In the genomic region with DNA sequence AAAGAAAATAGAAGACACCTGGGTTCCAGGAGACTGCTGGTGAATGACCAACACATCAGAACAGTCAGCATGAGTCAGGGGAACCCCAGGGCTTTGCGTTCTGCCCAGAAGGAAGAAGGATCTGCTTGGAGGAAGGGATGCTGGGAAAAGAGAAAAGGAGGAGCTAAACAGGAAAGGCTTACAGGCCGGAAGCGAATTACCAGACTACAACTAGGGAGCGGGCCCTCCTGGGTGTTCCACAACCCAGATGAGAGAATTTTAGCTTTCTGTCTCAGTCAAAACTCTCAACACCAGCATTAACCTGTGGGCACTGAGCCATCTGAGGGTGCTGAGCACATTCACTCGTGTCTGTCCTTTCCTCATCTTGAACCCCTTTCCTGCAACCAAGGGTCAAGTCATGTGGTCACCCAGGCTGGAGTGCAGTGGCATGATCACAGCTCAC, we compare ENCODE assay signal across 9 cellular contexts. TPM values are rescaled to one million over a fixed set of nuclear protein-coding genes. Genes with fewer than 3 reads are reported as not detected.
DNase-seq lines count a peak whose midpoint lies in the region; ATAC-seq, FAIRE-seq and TF ChIP-seq lines count a peak whose summit lies in the region.
"Had no signal": no experiment of that assay in that cellular context is flagged by ENCODE, and none has a peak within 500 bp of the region (broad histone marks: within the 10 kb centered on the region; RNA-seq: fewer than 3 reads in every experiment).

No MANE protein-coding gene starts in this region.

- peaks cover 62% of the 10 kb centered on the region for H3K4me1 ChIP-seq in SJSA1 (replicated peaks)
- H3K4me1 ChIP-seq in fibroblast of lung (ENCODE audit: control insufficient read depth, extremely low read depth, insufficient read depth, low read length) = peaks cover 18% of the 10 kb centered on the region

- in situ Hi-C loops in GM18951 (cut with MboI; ENCODE audit: low sequenced_read_pairs, unreplicated experiment) = no loop called here

- H4K20me1 ChIP-seq in fibroblast of lung (ENCODE audit: control insufficient read depth, extremely low read depth, insufficient read depth, low read length) = no peaks in the 10 kb centered on the region

- peaks cover 100% of the 10 kb centered on the region for H3K4me1 Mint-ChIP-seq in stimulated activated effector memory CD8-positive, alpha-beta T cell treated with anti-CD3 and anti-CD28 coated beads, Interleukin-12 subunit alpha, Interleukin-12 subunit beta, amount 100 ng/mL, for 72 hours

- DNase-seq in SJSA1 (ENCODE audit: low read depth in 1 of 2, low spot score in 2 of 2) = peak; percentile 71 to 83
- peak; percentile 60 to 97 for DNase-seq in fibroblast of lung (ENCODE audit: low read depth in 2 of 2)
- DNase-seq in stimulated activated effector memory CD8-positive, alpha-beta T cell treated with anti-CD3 and anti-CD28 coated beads, Interleukin-12 subunit alpha, Interleukin-12 subunit beta, amount 100 ng/mL, for 72 hours (ENCODE audit: low spot score in 2 of 2) = no peak
- no peak for DNase-seq in D721Med (ENCODE audit: insufficient read length, low spot score)
- no peak for DNase-seq in NAMALWA (ENCODE audit: low spot score)
- DNase-seq: central memory CD4-positive, alpha-beta T cell; NCI-H526 had no signal

- TF ChIP-seq CTCF in fibroblast of lung (conservative IDR thresholded peaks at IDR 0.05 in 1 of 2, IDR thresholded peaks at IDR 0.05 in 1 of 2; ENCODE audit: low read depth in 1 of 2, low read length in 2 of 2) = no peak
- no peak for TF ChIP-seq CTCF in D721Med (IDR thresholded peaks at IDR 0.05; ENCODE audit: insufficient read depth, missing control alignments)

- no peak overlapping the region for H3K4me3 ChIP-seq in SJSA1
- H3K4me3 ChIP-seq in fibroblast of lung (replicated peaks in 1 of 4; ENCODE audit: control extremely low read depth in 1 of 4, insufficient read depth in 1 of 4, low read depth in 3 of 4, low read length in 4 of 4) = no peak overlapping the region

- H3K9me3 Mint-ChIP-seq in stimulated activated effector memory CD8-positive, alpha-beta T cell treated with anti-CD3 and anti-CD28 coated beads, Interleukin-12 subunit alpha, Interleukin-12 subunit beta, amount 100 ng/mL, for 72 hours = no peaks in the 10 kb centered on the region

- peaks cover 95% of the 10 kb centered on the region for H3K79me2 ChIP-seq in fibroblast of lung (ENCODE audit: control insufficient read depth, insufficient read depth, low read length)

- H3K9ac ChIP-seq in fibroblast of lung (ENCODE audit: insufficient read depth, low read length) = no peak overlapping the region

- no peak for FAIRE-seq in D721Med (lab: Jason Lieb, UNC)

- TF ChIP-seq POLR2A in GM18951 (IDR thresholded peaks at IDR 0.05; ENCODE audit: extremely low read depth, insufficient read depth, insufficient read length) = peak; percentile 11

- no peak overlapping the region for H2AFZ ChIP-seq in fibroblast of lung (ENCODE audit: low read length)

- no peaks in the 10 kb centered on the region for H3K9me3 ChIP-seq in SJSA1 (replicated peaks)
- no peaks in the 10 kb centered on the region for H3K9me3 ChIP-seq in fibroblast of lung (ENCODE audit: control insufficient read depth, insufficient read depth, low read depth, low read length)

- H3K27me3 ChIP-seq in SJSA1 (replicated peaks) (no peaks in the 10 kb centered on the region), fibroblast of lung (ENCODE audit: control insufficient read depth, insufficient read depth, low read length) (no peaks in the 10 kb centered on the region)

- peak; percentile 54 for ATAC-seq in stimulated activated effector memory CD8-positive, alpha-beta T cell treated with anti-CD3 and anti-CD28 coated beads, Interleukin-12 subunit alpha, Interleukin-12 subunit beta, amount 100 ng/mL, for 72 hours
- no peak for ATAC-seq in HG03520 (IDR thresholded peaks at IDR 0.05; ENCODE audit: unreplicated experiment)

- peaks cover 65% of the 10 kb centered on the region for H3K36me3 Mint-ChIP-seq in stimulated activated effector memory CD8-positive, alpha-beta T cell treated with anti-CD3 and anti-CD28 coated beads, Interleukin-12 subunit alpha, Interleukin-12 subunit beta, amount 100 ng/mL, for 72 hours

- H3K27ac ChIP-seq in SJSA1 = peak overlapping the region; percentile 3; the same call in 1 of the 2 replicates
- H3K27ac ChIP-seq in fibroblast of lung (ENCODE audit: insufficient read depth, low read length) = peak overlapping the region; percentile 50

- peaks cover 64% of the 10 kb centered on the region for H3K36me3 ChIP-seq in SJSA1
- H3K36me3 ChIP-seq in fibroblast of lung (ENCODE audit: control insufficient read depth, insufficient read depth, low read length) = peaks cover 8% of the 10 kb centered on the region

- peak overlapping the region; percentile 73 for H3K4me3 Mint-ChIP-seq in stimulated activated effector memory CD8-positive, alpha-beta T cell treated with anti-CD3 and anti-CD28 coated beads, Interleukin-12 subunit alpha, Interleukin-12 subunit beta, amount 100 ng/mL, for 72 hours

- H3K4me2 ChIP-seq in fibroblast of lung (ENCODE audit: extremely low read depth, insufficient read depth, low read length) = no peak overlapping the region

- H3K27ac Mint-ChIP-seq in stimulated activated effector memory CD8-positive, alpha-beta T cell treated with anti-CD3 and anti-CD28 coated beads, Interleukin-12 subunit alpha, Interleukin-12 subunit beta, amount 100 ng/mL, for 72 hours = peak overlapping the region; percentile 94

RNA-seq across cellular contexts. Expression of a gene that starts 19.2 kb away (rescaled TPM):
- total RNA-seq in SJSA1 (2014; rRNA removed; shearing (Covaris generic)) = 33.6 and 50.8 TPM in 2 replicates
- total RNA-seq in fibroblast of lung = 5.6 and 19.2 TPM in 2 replicates
- polyA plus RNA-seq in fibroblast of lung = 103 and 328 TPM in 2 replicates
- polyA plus RNA-seq in fibroblast of lung (2012) = 43.4 and 145 TPM in 2 replicates
- polyA minus RNA-seq in fibroblast of lung (ENCODE audit: low replicate concordance) = 170 and 335 TPM in 2 replicates

Comparison
In these comparisons a context has a peak if more than half of its experiments do, and no peak if none do; other contexts are left out.
1. DNase-seq: peak in SJSA1 (2 of 2) and fibroblast of lung (2 of 2); none in stimulated activated effector memory CD8-positive, alpha-beta T cell treated with anti-CD3 and anti-CD28 coated beads, Interleukin-12 subunit alpha, Interleukin-12 subunit beta, amount 100 ng/mL, for 72 hours (0 of 2), D721Med (single experiment) and NAMALWA (single experiment).